8 cellular contexts compared by ENCODE assay signal in genomic region chr2:69830045-69830905, GRCh38. TPM values are rescaled to one million over a fixed set of nuclear protein-coding genes. Genes with fewer than 3 reads are reported as not detected.
A peak's percentile ranks its signal among the peaks of the same experiment; 100 is the strongest.
DNase-seq lines count a peak whose midpoint lies in the region; ATAC-seq and TF ChIP-seq lines count a peak whose summit lies in the region.

No MANE protein-coding gene starts in this region.

- in situ Hi-C loops in Caki2 (cut with HindIII; ENCODE audit: low pct_unique_long_range_greater_than_20kb, low sequenced_read_pairs) = no loop called here

- POLR2A ChIA-PET in MCF 10A (lab: Yijun Ruan, JAX) = interaction anchor here (0.6 to 2.3 kb wide), 8 partner anchors 15 to 312 kb away, joined by 3 to 22 read pairs (median 3); partner anchors contain the start of gene ANXA4

- no peak overlapping the region for H3K27ac ChIP-seq in HUES6 (ENCODE audit: low read depth, low read length)

- peak overlapping the region; percentile 59 for H3K27ac Mint-ChIP-seq in MCF 10A (ENCODE audit: low read depth, unreplicated experiment)

- H3K4me3 ChIP-seq in HUES6 (ENCODE audit: low read depth, low read length) = peak overlapping the region; percentile 81

- BruUV-seq in MCF 10A (replicated peaks; lab: Mats Ljungman, UMichigan) = no TSS peak

- no peaks in the 10 kb centered on the region for H3K27me3 Mint-ChIP-seq in MCF 10A (ENCODE audit: insufficient read depth, unreplicated experiment)

- H3K4me3 Mint-ChIP-seq in MCF 10A (ENCODE audit: unreplicated experiment) = peak overlapping the region; percentile 97

- H3K9me3 Mint-ChIP-seq in MCF 10A (ENCODE audit: unreplicated experiment) = no peaks in the 10 kb centered on the region

- H3K36me3 ChIP-seq in HUES6 (ENCODE audit: control insufficient read depth, insufficient read depth, low read length) = peaks cover 13% of the 10 kb centered on the region; the same call in 1 of the 2 replicates

- H3K9ac ChIP-seq in HUES6 (ENCODE audit: low read length) = peak overlapping the region; percentile 75

- intact Hi-C loops in MCF 10A (cut with micrococcal nuclease) = no loop called here

- peak; percentile 48 for DNase-seq in Caki2 (ENCODE audit: low read depth)
- peak; percentile 7 to 76 (median 26) for DNase-seq in T-helper 2 cell
- peak; percentile 50 for DNase-seq in MCF 10A (ENCODE audit: unreplicated experiment)
- DNase-seq in islet precursor cell = peak; percentile 71
- DNase-seq in stimulated activated CD4-positive, alpha-beta T cell treated with anti-CD3 and anti-CD28 coated beads, Interleukin-15, amount 100 ng/mL, for 24 hours = peak; percentile 56
- DNase-seq in SHP77 treated with DMSO at 0.1 percent for 48 hours (lab: John Stamatoyannopoulos, UW) = no peak

- CTCF ChIA-PET in MCF 10A (lab: Yijun Ruan, JAX) = interaction anchor here (0.5 to 1.9 kb wide), 4 partner anchors 18 to 106 kb away, joined by 3 to 6 read pairs (median 4); no protein-coding TSS in a partner anchor

- H3K9me3 ChIP-seq in HUES6 (ENCODE audit: control insufficient read depth, insufficient read depth, low read depth, low read length) = no peaks in the 10 kb centered on the region

- H3K4me1 ChIP-seq in HUES6 (ENCODE audit: control insufficient read depth, insufficient read depth, low read length) = peaks cover 4% of the 10 kb centered on the region

- H3K36me3 Mint-ChIP-seq in MCF 10A (ENCODE audit: insufficient read depth, unreplicated experiment) = peaks cover 5% of the 10 kb centered on the region

- no peaks in the 10 kb centered on the region for H3K27me3 ChIP-seq in HUES6 (ENCODE audit: control insufficient read depth, insufficient read depth, low read length)

- peak; percentile 11 for ATAC-seq in GM21515 (IDR thresholded peaks at IDR 0.05; ENCODE audit: unreplicated experiment)

- H3K4me1 Mint-ChIP-seq in MCF 10A (ENCODE audit: insufficient read depth, unreplicated experiment) = peaks cover 24% of the 10 kb centered on the region

- no peak for TF ChIP-seq CTCF in MCF 10A (IDR thresholded peaks at IDR 0.05; ENCODE audit: unreplicated experiment)

RNA-seq across cellular contexts. Expression of gene GMCL1, which starts 0.8 kb away (rescaled TPM):
- total RNA-seq in Caki2 (2014; rRNA removed; shearing (Covaris generic); ENCODE audit: low replicate concordance) = 12.8 and 16.9 TPM in 2 replicates
- 13.2 and 13.6 TPM in 2 replicates for total RNA-seq in MCF 10A (2022)
